20 cellular contexts compared by ENCODE assay signal in genomic region chr2:218362606-218363005, GRCh38. TPM values are rescaled to one million over a fixed set of nuclear protein-coding genes. Genes with fewer than 3 reads are reported as not detected.
"Had no signal": no experiment of that assay in that cellular context is flagged by ENCODE, and none has a peak within 500 bp of the region (broad histone marks: within the 10 kb centered on the region; RNA-seq: fewer than 3 reads in every experiment).

No MANE protein-coding gene starts in this region.

- ATAC-seq: activated naive CD4-positive, alpha-beta T cell treated with anti-CD3 and anti-CD28 coated beads, Interleukin-2, amount 50 U/mL, for 72 hours; body of pancreas; esophagus mucosa; left ventricle myocardium superior; natural killer cell treated with Interleukin-12 subunit alpha and Interleukin-12 subunit beta and Interleukin-15 and Interleukin-18, amount 100 ng/mL, for 72 hours; right lobe of liver had no signal

- H3K9me3 ChIP-seq: body of pancreas, right lobe of liver, thoracic aorta had no signal

- H3K36me3 Mint-ChIP-seq: activated naive CD4-positive, alpha-beta T cell treated with anti-CD3 and anti-CD28 coated beads, Interleukin-2, amount 50 U/mL, for 72 hours; natural killer cell treated with Interleukin-12 subunit alpha and Interleukin-12 subunit beta and Interleukin-15 and Interleukin-18, amount 100 ng/mL, for 72 hours had no signal

- H3K4me3 ChIP-seq: body of pancreas, right lobe of liver, thoracic aorta had no signal

- H3K36me3 ChIP-seq: right lobe of liver, thoracic aorta had no signal

- DNase-seq: activated CD4-positive, alpha-beta T cell treated with anti-CD3 and anti-CD28 coated beads, Interleukin-2, amount 50 U/mL, for 1 hour; activated effector memory CD4-positive, alpha-beta T cell treated with Interleukin-2 at 50 U/mL for 16 hours; activated T-cell treated with anti-CD3 and anti-CD28 coated beads, Interleukin-2, amount 50 U/mL, for 24 hours; amygdala; body of pancreas; caudate nucleus; hypothalamus; left ventricle myocardium superior; right lobe of liver; SW 1271 had no signal

- H3K27me3 Mint-ChIP-seq: activated T-cell treated with anti-CD3 and anti-CD28 coated beads, Interleukin-2, amount 50 U/mL, for 24 hours; natural killer cell treated with Interleukin-12 subunit alpha and Interleukin-12 subunit beta and Interleukin-15 and Interleukin-18, amount 100 ng/mL, for 72 hours had no signal

- H3K27me3 ChIP-seq: body of pancreas, right lobe of liver had no signal

- H3K4me3 Mint-ChIP-seq: activated T-cell treated with anti-CD3 and anti-CD28 coated beads, Interleukin-2, amount 50 U/mL, for 24 hours; natural killer cell treated with Interleukin-12 subunit alpha and Interleukin-12 subunit beta and Interleukin-15 and Interleukin-18, amount 100 ng/mL, for 72 hours had no signal

- H3K27ac ChIP-seq: right lobe of liver, thoracic aorta had no signal

- H3K27ac Mint-ChIP-seq: activated naive CD4-positive, alpha-beta T cell treated with anti-CD3 and anti-CD28 coated beads, Interleukin-2, amount 50 U/mL, for 72 hours; activated T-cell treated with anti-CD3 and anti-CD28 coated beads, Interleukin-2, amount 50 U/mL, for 24 hours; natural killer cell treated with Interleukin-12 subunit alpha and Interleukin-12 subunit beta and Interleukin-15 and Interleukin-18, amount 100 ng/mL, for 72 hours had no signal

- H3K9me3 Mint-ChIP-seq: activated naive CD4-positive, alpha-beta T cell treated with anti-CD3 and anti-CD28 coated beads, Interleukin-2, amount 50 U/mL, for 72 hours; activated T-cell treated with anti-CD3 and anti-CD28 coated beads, Interleukin-2, amount 50 U/mL, for 24 hours; natural killer cell treated with Interleukin-12 subunit alpha and Interleukin-12 subunit beta and Interleukin-15 and Interleukin-18, amount 100 ng/mL, for 72 hours had no signal

RNA-seq across cellular contexts. Expression of gene CATIP, which starts 5.9 kb away (rescaled TPM):
- total RNA-seq: activated naive CD4-positive, alpha-beta T cell treated with anti-CD3 and anti-CD28 coated beads, Interleukin-2, amount 50 U/mL, for 72 hours; esophagus mucosa; kidney epithelial cell; left ventricle myocardium superior; mesenteric fat pad; natural killer cell treated with Interleukin-12 subunit alpha and Interleukin-12 subunit beta and Interleukin-15 and Interleukin-18, amount 100 ng/mL, for 72 hours; omental fat pad; pulmonary artery endothelial cell; right lobe of liver; T-helper 2 cell treated with Interferon-gamma antibody and Interleukin-4, amounts not matched to agents 100 ng/mL and 5 ng/mL, for 36 hours; thoracic aorta; ureter had no signal

RNA-seq across cellular contexts. Expression of gene SLC11A1, which starts 19.5 kb away (rescaled TPM):
- total RNA-seq: activated naive CD4-positive, alpha-beta T cell treated with anti-CD3 and anti-CD28 coated beads, Interleukin-2, amount 50 U/mL, for 72 hours; pulmonary artery endothelial cell had no signal

RNA-seq across cellular contexts. Expression of gene VIL1, which starts 56.3 kb away (rescaled TPM):
- total RNA-seq: activated naive CD4-positive, alpha-beta T cell treated with anti-CD3 and anti-CD28 coated beads, Interleukin-2, amount 50 U/mL, for 72 hours; esophagus mucosa; kidney epithelial cell; left ventricle myocardium superior; omental fat pad; pulmonary artery endothelial cell; T-helper 2 cell treated with Interferon-gamma antibody and Interleukin-4, amounts not matched to agents 100 ng/mL and 5 ng/mL, for 36 hours; ureter had no signal
